ENCODE assay signal across 26 cellular contexts in genomic region chr18:36889742-36890141, GRCh38.
"Had no signal": no experiment of that assay in that cellular context is flagged by ENCODE, and none has a peak within 500 bp of the region (broad histone marks: within the 10 kb centered on the region; RNA-seq: fewer than 3 reads in every experiment).

No MANE protein-coding gene starts in this region.

- H3K27ac Mint-ChIP-seq: activated naive CD8-positive, alpha-beta T cell; activated T-cell treated with anti-CD3 and anti-CD28 coated beads, Interleukin-2, amount 50 U/mL, for 24 hours; activated T-helper 2 cell treated with anti-CD3 and anti-CD28 coated beads, Interferon-gamma antibody, Interleukin-2, Interleukin-4, amounts not matched to agents 10 μg/mL and 5 μg/mL and 100 μg/mL, durations not matched to agents 14 hours and 24 hours and 36 hours; nephron progenitor cell; T-helper 2 cell treated with Interferon-gamma antibody and Interleukin-4, amounts not matched to agents 5 μg/mL and 100 μg/mL, for 36 hours had no signal

- H3K27ac ChIP-seq: adrenal gland, gastrocnemius medialis, parathyroid adenoma, thyroid gland, upper lobe of right lung, WERI-Rb-1 had no signal

- H3K9me3 Mint-ChIP-seq: activated T-cell treated with anti-CD3 and anti-CD28 coated beads, Interleukin-2, amount 50 U/mL, for 24 hours; activated T-helper 2 cell treated with anti-CD3 and anti-CD28 coated beads, Interferon-gamma antibody, Interleukin-2, Interleukin-4, amounts not matched to agents 10 μg/mL and 5 μg/mL and 100 μg/mL, durations not matched to agents 14 hours and 24 hours and 36 hours; effector memory CD8-positive, alpha-beta T cell; nephron progenitor cell; T-helper 2 cell treated with Interferon-gamma antibody and Interleukin-4, amounts not matched to agents 5 μg/mL and 100 μg/mL, for 36 hours had no signal

- DNase-seq: activated CD4-positive, alpha-beta T cell treated with anti-CD3 and anti-CD28 coated beads, Interleukin-2, amount 50 U/mL, for 1 hour; activated CD4-positive, CD25-positive, alpha-beta regulatory T cell treated with anti-CD3 and anti-CD28 coated beads, Interleukin-2, amount 50 U/mL, for 72 hours; activated CD8-positive, alpha-beta memory T cell treated with anti-CD3 and anti-CD28 coated beads for 24 hours; activated CD8-positive, alpha-beta memory T cell treated with anti-CD3 and anti-CD28 coated beads, Interleukin-2, amount 50 U/mL, for 4 hours; activated naive CD4-positive, alpha-beta T cell; activated T-cell treated with anti-CD3 and anti-CD28 coated beads, Interleukin-2, amount 50 U/mL, for 24 hours; adrenal gland; central memory CD4-positive, alpha-beta T cell; effector memory CD8-positive, alpha-beta T cell; gastrocnemius medialis; hypothalamus; islet precursor cell; left cardiac atrium; nephron progenitor cell; right cardiac atrium; stimulated activated CD4-positive, alpha-beta T cell treated with anti-CD3 and anti-CD28 coated beads, Interleukin-12 subunit alpha, Interleukin-12 subunit beta, amount 100 ng/mL, for 4 hours; stimulated activated CD4-positive, alpha-beta T cell treated with anti-CD3 and anti-CD28 coated beads, Interleukin-4, amount 100 ng/mL, for 4 hours; stimulated activated naive CD8-positive, alpha-beta T cell treated with anti-CD3 and anti-CD28 coated beads, Interleukin-15, Interleukin-2, amounts not matched to agents 100 U/mL and 50 U/mL, for 24 hours; thyroid gland; upper lobe of right lung; WERI-Rb-1 had no signal

- H3K27me3 ChIP-seq: adrenal gland, gastrocnemius medialis, thyroid gland, upper lobe of right lung had no signal

- H3K4me1 ChIP-seq: adrenal gland, parathyroid adenoma, upper lobe of right lung had no signal

- H3K4me3 ChIP-seq: adrenal gland, gastrocnemius medialis, thyroid gland, upper lobe of right lung had no signal

- H3K9me3 ChIP-seq: gastrocnemius medialis, thyroid gland, upper lobe of right lung had no signal

- H3K4me3 Mint-ChIP-seq: activated naive CD8-positive, alpha-beta T cell; activated T-cell treated with anti-CD3 and anti-CD28 coated beads, Interleukin-2, amount 50 U/mL, for 24 hours; effector memory CD8-positive, alpha-beta T cell; nephron progenitor cell; T-helper 2 cell treated with Interferon-gamma antibody and Interleukin-4, amounts not matched to agents 5 μg/mL and 100 μg/mL, for 36 hours had no signal

- H3K27me3 Mint-ChIP-seq: activated naive CD8-positive, alpha-beta T cell; activated T-cell treated with anti-CD3 and anti-CD28 coated beads, Interleukin-2, amount 50 U/mL, for 24 hours; effector memory CD8-positive, alpha-beta T cell had no signal

- H3K9ac ChIP-seq: parathyroid adenoma had no signal

- H3K36me3 ChIP-seq: adrenal gland, gastrocnemius medialis, thyroid gland, upper lobe of right lung, WERI-Rb-1 had no signal

- ATAC-seq: effector memory CD8-positive, alpha-beta T cell; esophagus mucosa; gastrocnemius medialis; stimulated activated naive CD8-positive, alpha-beta T cell treated with anti-CD3 and anti-CD28 coated beads, Interleukin-15, Interleukin-2, amounts not matched to agents 100 U/mL and 50 U/mL, for 24 hours; upper lobe of right lung had no signal
